Comparison of ENCODE assay signal across 8 cellular contexts in genomic region chrX:1452497-1453389, GRCh38. TPM values are rescaled to one million over a fixed set of nuclear protein-coding genes. Genes with fewer than 3 reads are reported as not detected.
DNase-seq lines count a peak whose midpoint lies in the region; ATAC-seq lines count a peak whose summit lies in the region.

Gene ASMTL (minus strand): TSS chrX:1452909. CDS start chrX:1452840, 69 bp downstream.

- H2AK5ac ChIP-seq in mesenchymal stem cell (ENCODE audit: low read length, severe bottlenecking): no peak within 1 kb of the TSS

- peak within 1 kb of the TSS; percentile 84 to 97 for H3K18ac ChIP-seq in mesenchymal stem cell (ENCODE audit: low read depth in 1 of 2, low read length in 2 of 2)

- H3K4me3 ChIP-seq in mesenchymal stem cell (ENCODE audit: insufficient read depth in 1 of 2, low read depth in 1 of 2, low read length in 2 of 2): peak within 1 kb of the TSS; percentile 88 to 98

- WGBS in mesenchymal stem cell: under 1% methylated on average over 56 of the region's 76 CpGs

- H3K79me1 ChIP-seq in mesenchymal stem cell (replicated peaks; ENCODE audit: low read length, poor library complexity, severe bottlenecking): peaks cover 34% of the 10 kb centered on the region

- peaks cover 19% of the 10 kb centered on the region for H3K4me1 ChIP-seq in mesenchymal stem cell (ENCODE audit: control insufficient read depth, insufficient read depth, low read depth, low read length)

- H3K9ac ChIP-seq in mesenchymal stem cell (ENCODE audit: low read length): peak within 1 kb of the TSS; percentile 93

- H3K4ac ChIP-seq in mesenchymal stem cell (ENCODE audit: low read depth in 1 of 2, low read length in 2 of 2): peak within 1 kb of the TSS; percentile 78 to 98

- H3K23ac ChIP-seq in mesenchymal stem cell (ENCODE audit: low read length in 2 of 2): peak within 1 kb of the TSS in 1 of 2 experiments; percentile 99

- H3K36me3 ChIP-seq in mesenchymal stem cell (ENCODE audit: control insufficient read depth in 1 of 2, insufficient read depth in 2 of 2, low read depth in 1 of 2, low read length in 2 of 2): peaks cover 5 to 8% of the 10 kb centered on the region in 2 experiments

- H4K91ac ChIP-seq in mesenchymal stem cell (ENCODE audit: low read length): peak within 1 kb of the TSS; percentile 89

- ATAC-seq in GM19351 (IDR thresholded peaks at IDR 0.05; ENCODE audit: unreplicated experiment) (peak; percentile 54), HG03558 (IDR thresholded peaks at IDR 0.05; ENCODE audit: extremely low read depth, unreplicated experiment) (peak; percentile 84)

- no peaks in the 10 kb centered on the region for H3K9me3 ChIP-seq in mesenchymal stem cell (ENCODE audit: control insufficient read depth, low read length)

- H2BK5ac ChIP-seq in mesenchymal stem cell (ENCODE audit: low read depth, low read length, poor library complexity, severe bottlenecking): no peak within 1 kb of the TSS

- peak within 1 kb of the TSS; percentile 95 for H3K4me2 ChIP-seq in mesenchymal stem cell (ENCODE audit: low read length, poor library complexity, severe bottlenecking)

- peak within 1 kb of the TSS; percentile 98 for H3K27ac ChIP-seq in mesenchymal stem cell (ENCODE audit: low read length, poor library complexity, severe bottlenecking)

- peak; percentile 98 for DNase-seq in AG08395 (ENCODE audit: low spot score)
- peak; percentile 100 for DNase-seq in activated CD4-positive, alpha-beta T cell treated with anti-CD3 and anti-CD28 coated beads, Interleukin-2, amount 50 U/mL, for 1 hour
- DNase-seq in effector CD4-positive, alpha-beta T cell: peak; percentile 100
- peak; percentile 97 for DNase-seq in mesenchymal stem cell
- DNase-seq in stimulated activated CD8-positive, alpha-beta memory T cell treated with anti-CD3 and anti-CD28 coated beads, Interleukin-15, amount 100 ng/mL, for 24 hours (ENCODE audit: low read depth): peak; percentile 100
- DNase-seq in NOMO-1 treated with dmso at 0.1 percent for 144 hours (lab: John Stamatoyannopoulos, UW; ENCODE audit: unreplicated experiment): no peak

- peak within 1 kb of the TSS in 1 of 2 experiments; percentile 99 for H3K14ac ChIP-seq in mesenchymal stem cell (ENCODE audit: low read length in 2 of 2)

- peaks cover 6 to 15% of the 10 kb centered on the region in 2 experiments for H3K27me3 ChIP-seq in mesenchymal stem cell (ENCODE audit: control insufficient read depth in 1 of 2, insufficient read depth in 1 of 2, low read length in 2 of 2)

- H2BK12ac ChIP-seq in mesenchymal stem cell (ENCODE audit: low read length in 2 of 2): peak within 1 kb of the TSS in 1 of 2 experiments; percentile 84

- peak within 1 kb of the TSS; percentile 94 for H4K8ac ChIP-seq in mesenchymal stem cell (ENCODE audit: low read length)

- H2BK15ac ChIP-seq in mesenchymal stem cell (ENCODE audit: low read depth, poor library complexity, severe bottlenecking): no peak within 1 kb of the TSS

- H2AFZ ChIP-seq in mesenchymal stem cell (ENCODE audit: low read depth, low read length): peak within 1 kb of the TSS; percentile 98

- peak within 1 kb of the TSS; percentile 59 for H2BK120ac ChIP-seq in mesenchymal stem cell (ENCODE audit: low read depth, low read length)

RNA-seq across cellular contexts. Expression of gene ASMTL, which starts in this region (rescaled TPM):
- polyA plus RNA-seq in mesenchymal stem cell (2013, experiment 1 of 2): 21.6 TPM
- polyA plus RNA-seq in mesenchymal stem cell (2013, experiment 2 of 2): 21.5 TPM
